Comparison of ENCODE assay signal across 26 cellular contexts in the genomic region with DNA sequence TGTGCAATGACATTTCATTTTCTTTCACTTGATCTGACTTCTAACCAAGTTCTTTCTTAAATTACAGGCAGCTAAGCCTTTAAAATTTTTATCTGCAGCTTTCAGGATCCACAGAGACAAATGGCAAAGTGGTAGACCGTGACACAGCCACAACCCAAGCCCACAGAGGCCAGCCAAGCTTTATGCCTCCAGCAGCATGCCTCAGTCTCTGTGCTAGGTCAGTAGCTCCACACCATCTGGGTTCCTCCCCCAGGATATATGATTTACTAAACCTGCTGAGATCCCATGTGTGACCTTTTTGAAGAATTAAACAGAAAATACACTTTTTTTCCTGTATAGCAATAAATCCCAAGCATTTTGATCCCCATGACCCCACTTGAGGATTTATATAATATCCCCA.
"Had no signal": no experiment of that assay in that cellular context is flagged by ENCODE, and none has a peak within 500 bp of the region (broad histone marks: within the 10 kb centered on the region; RNA-seq: fewer than 3 reads in every experiment).

No MANE protein-coding gene starts in this region.

- H3K4me3 Mint-ChIP-seq: immature natural killer cell; memory B cell; mesothelial cell of epicardium; naive B cell; nephron progenitor cell; stimulated activated naive B cell treated with anti-CD40 and anti-IgM and Interleukin-4, amounts not matched to agents 10 μg/mL and 1 μg/mL and 100 μg/mL, for 72 hours had no signal

- H3K36me3 Mint-ChIP-seq: immature natural killer cell; memory B cell; naive B cell; stimulated activated naive B cell treated with anti-CD40 and anti-IgM and Interleukin-4, amounts not matched to agents 10 μg/mL and 1 μg/mL and 100 μg/mL, for 72 hours had no signal

- ATAC-seq: left ventricle myocardium superior; lower lobe of right lung; mucosa of descending colon; psoas muscle; right cardiac atrium; stimulated activated naive B cell treated with anti-CD40 and anti-IgM and Interleukin-4, amounts not matched to agents 10 μg/mL and 1 μg/mL and 100 μg/mL, for 72 hours had no signal

- H3K4me1 Mint-ChIP-seq: immature natural killer cell; memory B cell; naive B cell; stimulated activated naive B cell treated with anti-CD40 and anti-IgM and Interleukin-4, amounts not matched to agents 10 μg/mL and 1 μg/mL and 100 μg/mL, for 72 hours had no signal

- H3K27me3 ChIP-seq: ovary, stomach, thyroid gland, vagina had no signal

- H3K4me1 ChIP-seq: lower lobe of right lung, psoas muscle, spleen, stomach, thyroid gland, vagina had no signal

- DNase-seq: dorsolateral prefrontal cortex; effector CD4-positive, alpha-beta T cell; hypothalamus; immature natural killer cell; islet precursor cell; kidney glomerular epithelial cell; left ventricle myocardium superior; lower lobe of right lung; mucosa of descending colon; naive B cell; nephron progenitor cell; occipital lobe; ovary; posterior cingulate gyrus; psoas muscle; right cardiac atrium; spleen; stimulated activated CD4-positive, alpha-beta T cell treated with anti-CD3 and anti-CD28 coated beads, Interleukin-4, amount 100 ng/mL, for 4 hours; stimulated activated naive B cell treated with anti-CD40 and anti-IgM and Interleukin-4, amounts not matched to agents 10 μg/mL and 1 μg/mL and 100 μg/mL, for 72 hours; stomach; thyroid gland; trophoblast cell had no signal

- H3K9me3 ChIP-seq: lower lobe of right lung, mucosa of descending colon, ovary, psoas muscle, stomach, thyroid gland, vagina had no signal

- H3K27ac Mint-ChIP-seq: immature natural killer cell; memory B cell; mesothelial cell of epicardium; naive B cell; nephron progenitor cell; stimulated activated naive B cell treated with anti-CD40 and anti-IgM and Interleukin-4, amounts not matched to agents 10 μg/mL and 1 μg/mL and 100 μg/mL, for 72 hours had no signal

- H3K9me3 Mint-ChIP-seq: memory B cell, mesothelial cell of epicardium, nephron progenitor cell had no signal

- H3K4me3 ChIP-seq: dorsolateral prefrontal cortex, lower lobe of right lung, mucosa of descending colon, ovary, psoas muscle, skin epidermis, spleen, stomach, thyroid gland, vagina had no signal

- H3K36me3 ChIP-seq: lower lobe of right lung, ovary, spleen, stomach, thyroid gland, vagina had no signal

- H3K27ac ChIP-seq: dorsolateral prefrontal cortex, lower lobe of right lung, ovary, psoas muscle, skin epidermis, spleen, stomach, thyroid gland, vagina had no signal
